Comparison of ENCODE assay signal across 18 cellular contexts in the genomic region with DNA sequence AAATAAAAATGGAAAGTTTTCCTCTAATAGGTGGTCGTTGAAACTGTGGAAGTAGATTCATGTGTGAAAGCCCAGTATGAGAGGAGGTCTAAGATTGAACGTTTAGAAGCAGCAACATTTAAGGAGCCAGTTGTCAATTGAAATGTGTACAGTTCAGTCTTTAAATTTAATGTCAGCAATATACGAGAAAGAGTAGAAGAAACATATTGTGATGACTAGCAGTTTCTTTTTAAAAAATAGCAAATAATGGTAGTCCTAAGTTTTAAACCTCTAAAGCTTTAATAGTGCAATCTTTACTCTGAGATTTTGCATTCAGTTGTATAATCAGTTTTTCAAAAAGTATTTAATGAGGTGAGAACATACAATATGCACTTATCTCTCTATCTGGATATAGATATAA. TPM values are rescaled to one million over a fixed set of nuclear protein-coding genes. Genes with fewer than 3 reads are reported as not detected.
DNase-seq lines count a peak whose midpoint lies in the region; ATAC-seq, FAIRE-seq and TF ChIP-seq lines count a peak whose summit lies in the region.
"Had no signal": no experiment of that assay in that cellular context is flagged by ENCODE, and none has a peak within 500 bp of the region (broad histone marks: within the 10 kb centered on the region; RNA-seq: fewer than 3 reads in every experiment).

No MANE protein-coding gene starts in this region.

- no peak overlapping the region for H3K9ac ChIP-seq in HepG2 (ENCODE audit: insufficient read depth, low read depth, low read length)
- H3K9ac ChIP-seq in iPS-18a (ENCODE audit: low read length): no peak overlapping the region
- no peak overlapping the region for H3K9ac ChIP-seq in neural progenitor cell

- TF ChIP-seq RAD21 in HepG2 (CRISPR knock-in tag; IDR thresholded peaks at IDR 0.05): no peak

- TF ChIP-seq CTCF in HepG2 (CRISPR knock-in tag; IDR thresholded peaks at IDR 0.05) (no peak), right lobe of liver (IDR thresholded peaks at IDR 0.05) (no peak), neural progenitor cell (IDR thresholded peaks at IDR 0.05) (no peak), prostate gland (IDR thresholded peaks at IDR 0.05) (no peak)

- peak overlapping the region; percentile 35 for H3K4me3 Mint-ChIP-seq in neural progenitor cell

- no peak for TF ChIP-seq POLR2A in HepG2 (IDR thresholded peaks at IDR 0.05; ENCODE audit: insufficient read depth in 1 of 2, low read depth in 2 of 2, low read length in 2 of 2)
- no peak for TF ChIP-seq POLR2A in right lobe of liver (IDR thresholded peaks at IDR 0.05)
- TF ChIP-seq POLR2A in prostate gland (IDR thresholded peaks at IDR 0.05): no peak

- H3K4me1 ChIP-seq in HepG2 (ENCODE audit: insufficient read depth, low read length) (peaks cover 19% of the 10 kb centered on the region), right lobe of liver (peaks cover 0 to 5% (median 0%) of the 10 kb centered on the region in 4 donors), iPS-18a (ENCODE audit: control insufficient read depth, low read depth, low read length) (peaks cover 26% of the 10 kb centered on the region), neural progenitor cell (peaks cover 46% of the 10 kb centered on the region), prostate gland (replicated peaks) (no peaks in the 10 kb centered on the region)
- H3K4me1 ChIP-seq: HAP-1, SJSA1 had no signal

- peaks cover 55% of the 10 kb centered on the region for H3K79me2 ChIP-seq in HepG2 (ENCODE audit: insufficient read depth, low read length)
- H3K79me2 ChIP-seq in neural progenitor cell (ENCODE audit: low read depth): no peaks in the 10 kb centered on the region

- CTCF ChIA-PET in HepG2 (lab: Yijun Ruan, JAX; ENCODE audit: low intra/inter-chr PET ratio, low total read pairs): no interaction called here

- peak overlapping the region; percentile 86 for H3K27ac Mint-ChIP-seq in neural progenitor cell

- no peak overlapping the region for H3K4me2 ChIP-seq in HepG2 (ENCODE audit: low read depth, low read length)
- H3K4me2 ChIP-seq in neural progenitor cell: peak overlapping the region; percentile 74
- H3K4me2 ChIP-seq: PC-9 had no signal

- H2AFZ ChIP-seq in HepG2 (ENCODE audit: low read length) (no peak overlapping the region), neural progenitor cell (replicated peaks) (no peak overlapping the region)
- H2AFZ ChIP-seq: PC-9 had no signal

- peaks cover 32% of the 10 kb centered on the region for H3K9me3 Mint-ChIP-seq in neural progenitor cell

- H3K9me3 ChIP-seq in HepG2 (ENCODE audit: low read length) (no peaks in the 10 kb centered on the region), right lobe of liver (no peaks in the 10 kb centered on the region), KOPT-K1 (ENCODE audit: insufficient read depth, low read length, poor library complexity, severe bottlenecking) (peaks cover 27% of the 10 kb centered on the region), iPS-18a (ENCODE audit: control insufficient read depth, low read depth, low read length) (peaks cover 19% of the 10 kb centered on the region), neural progenitor cell (ENCODE audit: low read depth) (no peaks in the 10 kb centered on the region), prostate gland (no peaks in the 10 kb centered on the region)
- H3K9me3 ChIP-seq: HAP-1, MG63, SJSA1 had no signal

- POLR2A ChIA-PET in HepG2 (lab: Yijun Ruan, JAX): interaction anchor here (1.4 kb wide), 1 partner anchor 45 kb away, joined by 3 read pairs; the partner anchor contains the start of gene TMEM135

- intact Hi-C loops in HepG2 (cut with micrococcal nuclease; ENCODE audit: unreplicated experiment) (no loop called here), right lobe of liver (cut with DNase I) (no loop called here), prostate gland (cut with DNase I) (no loop called here)

- peaks cover 17% of the 10 kb centered on the region for H3F3A ChIP-seq in neural progenitor cell (ENCODE audit: low read depth)

- H4K20me1 ChIP-seq in HepG2 (ENCODE audit: insufficient read depth, low read length): no peaks in the 10 kb centered on the region
- no peaks in the 10 kb centered on the region for H4K20me1 ChIP-seq in neural progenitor cell (ENCODE audit: low read depth)

- H3K27ac ChIP-seq in HepG2 (ENCODE audit: extremely low read length, insufficient read depth, low read length): no peak overlapping the region
- H3K27ac ChIP-seq in right lobe of liver: no peak overlapping the region
- peak overlapping the region; percentile 75 for H3K27ac ChIP-seq in KOPT-K1 (ENCODE audit: low read depth, low read length, poor library complexity, severe bottlenecking)
- no peak overlapping the region for H3K27ac ChIP-seq in iPS-18a (ENCODE audit: low read length)
- H3K27ac ChIP-seq in neural progenitor cell: peak overlapping the region; percentile 72
- H3K27ac ChIP-seq in prostate gland: no peak overlapping the region
- H3K27ac ChIP-seq: HL-60, PC-9, SJSA1 had no signal

- DNase-seq in HepG2 (ENCODE audit: low spot score): no peak
- DNase-seq in right lobe of liver: no peak
- no peak for DNase-seq in neural progenitor cell (ENCODE audit: low spot score)
- DNase-seq in hepatic stellate cell (ENCODE audit: low spot score): no peak
- no peak for DNase-seq in prostate gland (ENCODE audit: low spot score)
- no peak for DNase-seq in stimulated activated CD4-positive, alpha-beta T cell treated with anti-CD3 and anti-CD28 coated beads, Interleukin-4, amount 100 ng/mL, for 1 hour
- DNase-seq: COR-L47, DMS153, Karpas-422, MG63, NCI-H1092, NCI-H510A treated with DMSO at 0.1 percent for 48 hours, PC-9 had no signal

- peaks cover 41% of the 10 kb centered on the region for H3K36me3 Mint-ChIP-seq in neural progenitor cell

- FAIRE-seq in HepG2 (lab: Jason Lieb, UNC): no peak

- no peaks in the 10 kb centered on the region for H3K27me3 ChIP-seq in HepG2 (ENCODE audit: control insufficient read depth in 1 of 2, insufficient read depth in 2 of 2, low read length in 2 of 2)
- H3K27me3 ChIP-seq in right lobe of liver: no peaks in the 10 kb centered on the region
- H3K27me3 ChIP-seq in iPS-18a (ENCODE audit: control insufficient read depth, insufficient read depth, low read length): peaks cover 53% of the 10 kb centered on the region
- no peaks in the 10 kb centered on the region for H3K27me3 ChIP-seq in neural progenitor cell
- H3K27me3 ChIP-seq in prostate gland (replicated peaks; ENCODE audit: insufficient read depth): no peaks in the 10 kb centered on the region
- H3K27me3 ChIP-seq: MG63, SJSA1 had no signal

- TF ChIP-seq EP300 in HepG2 (IDR thresholded peaks at IDR 0.05; ENCODE audit: low read depth in 2 of 2, low read length in 2 of 2) (no peak), HepG2 (CRISPR knock-in tag; IDR thresholded peaks at IDR 0.05; ENCODE audit: borderline replicate concordance) (no peak)

- no peak for ATAC-seq in HepG2
- ATAC-seq in right lobe of liver: no peak

- H3K36me3 ChIP-seq in HepG2 (replicated peaks in 1 of 2; ENCODE audit: control insufficient read depth in 1 of 2, insufficient read depth in 2 of 2, low read length in 2 of 2) (peaks cover 9 to 32% of the 10 kb centered on the region in 2 experiments), right lobe of liver (no peaks in the 10 kb centered on the region), KOPT-K1 (ENCODE audit: insufficient read depth, low read length) (peaks cover 35% of the 10 kb centered on the region), iPS-18a (ENCODE audit: control insufficient read depth, low read depth, low read length) (peaks cover 3% of the 10 kb centered on the region), neural progenitor cell (no peaks in the 10 kb centered on the region), prostate gland (no peaks in the 10 kb centered on the region)
- H3K36me3 ChIP-seq: HAP-1, MG63, SJSA1 had no signal

- in situ Hi-C loops in HepG2 (cut with HindIII; ENCODE audit: extremely low pct_ligation_motif_present, low pct_unique_long_range_greater_than_20kb): loop anchor here (25.0 kb wide), 1 partner anchor 205 kb away; no protein-coding TSS in a partner anchor

- no peak overlapping the region for H3K4me3 ChIP-seq in HepG2 (replicated peaks in 1 of 3; ENCODE audit: insufficient read depth in 1 of 3, low read depth in 2 of 3, low read length in 3 of 3)
- no peak overlapping the region for H3K4me3 ChIP-seq in right lobe of liver
- peak overlapping the region; percentile 29 for H3K4me3 ChIP-seq in iPS-18a (ENCODE audit: low read length)
- H3K4me3 ChIP-seq in neural progenitor cell: peak overlapping the region; percentile 19
- H3K4me3 ChIP-seq in prostate gland: no peak overlapping the region
- H3K4me3 ChIP-seq: HAP-1, MG63, PC-9, SJSA1 had no signal

- peaks cover 23% of the 10 kb centered on the region for H3K27me3 Mint-ChIP-seq in neural progenitor cell (ENCODE audit: insufficient read depth, low read depth)

- no TSS peak for BruUV-seq in HepG2 (replicated peaks; lab: Mats Ljungman, UMichigan)

- H3K4me1 Mint-ChIP-seq in neural progenitor cell: peaks cover 43% of the 10 kb centered on the region

- WGBS in HepG2 (ENCODE audit: low lambda C conversion rate): 87% methylated on average over 3 of the region's 3 CpGs
- 62% methylated on average over 3 of the region's 3 CpGs for WGBS in right lobe of liver (ENCODE audit: insufficient coverage, low coverage, low lambda C conversion rate, missing lambda C conversion rate)
- 46% methylated on average over 3 of the region's 3 CpGs for WGBS in prostate gland

RNA-seq across cellular contexts. Expression of gene TMEM135, which starts 44.9 kb away (rescaled TPM):
- total RNA-seq in HepG2 (2016; rRNA removed; fragmentation: Illumina TruSeq; extraction: Trizol) (88.9 and 137 TPM in 2 replicates), right lobe of liver (10 to 100 TPM; 12.2 to 27.9 (median 18.8) TPM), neural progenitor cell (ENCODE audit: low replicate concordance) (35.2 and 46.4 TPM in 2 replicates), prostate gland (10 to 100 TPM; 22.3 to 42.1 TPM)
- 13.8 and 23.1 TPM in 2 replicates for total RNA-seq in HepG2 (2016; cell fraction: cytosol; rRNA removed; fragmentation: Illumina TruSeq; extraction: Trizol; ENCODE audit: low read depth)
- 89.3 and 110 TPM in 2 replicates for total RNA-seq in HepG2 (2016; cell fraction: insoluble cytoplasmic fraction; rRNA removed; fragmentation: Illumina TruSeq; extraction: Trizol)
- 53.8 and 64.4 TPM in 2 replicates for total RNA-seq in HepG2 (2016; cell fraction: membrane; rRNA removed; fragmentation: Illumina TruSeq; extraction: Trizol)
- total RNA-seq in HepG2 (2016; cell fraction: nucleus; rRNA removed; fragmentation: Illumina TruSeq; extraction: Trizol): 114 and 120 TPM in 2 replicates
- polyA plus RNA-seq in HepG2 (2011; rRNA removed): 29.8 and 36.6 TPM in 2 replicates
- polyA plus RNA-seq in HepG2 (2011; cell fraction: cytosol; rRNA removed): 22.7 and 40.1 TPM in 2 replicates
- polyA plus RNA-seq in HepG2 (2011; cell fraction: nucleus; rRNA removed): 31.7 and 48.3 TPM in 2 replicates
- polyA plus RNA-seq in HepG2 (2012): 28.2 and 36.9 TPM in 2 replicates
- 4.8 and 5.5 TPM in 2 replicates for polyA plus RNA-seq in HepG2 (2016; cell fraction: cytosol; fragmentation: Illumina TruSeq; extraction: Trizol; ENCODE audit: low read depth)
- 68.6 and 71.6 TPM in 2 replicates for polyA plus RNA-seq in HepG2 (2016; cell fraction: insoluble cytoplasmic fraction; fragmentation: Illumina TruSeq; extraction: Trizol; ENCODE audit: low read depth)
- 17.9 and 19.7 TPM in 2 replicates for polyA plus RNA-seq in HepG2 (2016; cell fraction: membrane; fragmentation: Illumina TruSeq; extraction: Trizol; ENCODE audit: low read depth)
- polyA plus RNA-seq in HepG2 (2016; cell fraction: nucleus; fragmentation: Illumina TruSeq; extraction: Trizol; ENCODE audit: insufficient read depth, low read depth): 49.6 and 80.2 TPM in 2 replicates
- polyA minus RNA-seq in HepG2 (2011; rRNA and poly(A)+ RNA removed; ENCODE audit: low replicate concordance): 29.8 and 153 TPM in 2 replicates
- 48.6 and 52.1 TPM in 2 replicates for polyA minus RNA-seq in HepG2 (2011; cell fraction: cytosol; rRNA and poly(A)+ RNA removed)
- 145 and 211 TPM in 2 replicates for polyA minus RNA-seq in HepG2 (2011; cell fraction: nucleus; rRNA and poly(A)+ RNA removed)

Comparison
In these comparisons a context has a peak if more than half of its experiments do, and no peak if none do; other contexts are left out.
1. H3K27ac ChIP-seq: peak in KOPT-K1 (single experiment) and neural progenitor cell (single experiment); none in HepG2 (single experiment), right lobe of liver (0 of 3), iPS-18a (single experiment) and prostate gland (0 of 2).
2. H3K4me3 ChIP-seq: peak in iPS-18a (single experiment) and neural progenitor cell (single experiment); none in HepG2 (0 of 3), right lobe of liver (0 of 3) and prostate gland (0 of 2).